ENCODE assay signal across 17 cellular contexts in genomic region chr1:193919827-193920226, GRCh38.
"Had no signal": no experiment of that assay in that cellular context is flagged by ENCODE, and none has a peak within 500 bp of the region (broad histone marks: within the 10 kb centered on the region; RNA-seq: fewer than 3 reads in every experiment).

No MANE protein-coding gene starts in this region.

- H3K9me3 ChIP-seq: gastrocnemius medialis, left lung, tibial nerve had no signal

- H3K36me3 ChIP-seq: gastrocnemius medialis, left lung, tibial nerve, WERI-Rb-1 had no signal

- H3K4me3 ChIP-seq: dorsolateral prefrontal cortex, gastrocnemius medialis, left lung, tibial nerve had no signal

- H3K4me1 ChIP-seq: gastrocnemius medialis, left lung, tibial nerve had no signal

- H3K27ac ChIP-seq: dorsolateral prefrontal cortex, epithelial cell of prostate, gastrocnemius medialis, left lung, tibial nerve, WERI-Rb-1 had no signal

- ATAC-seq: gastrocnemius medialis, left lung, T-helper 17 cell had no signal

- H3K27me3 ChIP-seq: dorsolateral prefrontal cortex, gastrocnemius medialis, left lung, tibial nerve had no signal

- DNase-seq: activated CD4-positive, alpha-beta T cell treated with anti-CD3 and anti-CD28 coated beads for 1 hour; activated CD4-positive, alpha-beta T cell treated with anti-CD3 and anti-CD28 coated beads, Interleukin-2, amount 50 U/mL, for 4 hours; activated gamma-delta T cell treated with Interleukin-2 at 50 U/mL for 16 hours; activated T-cell treated with anti-CD3 and anti-CD28 coated beads for 4 hours; aorta; dorsolateral prefrontal cortex; gastrocnemius medialis; head of caudate nucleus; left lung; occipital lobe; retina; stimulated activated CD4-positive, alpha-beta T cell treated with anti-CD3 and anti-CD28 coated beads, Interleukin-12 subunit alpha, Interleukin-12 subunit beta, amount 100 ng/mL, for 4 hours; stimulated activated CD4-positive, alpha-beta T cell treated with anti-CD3 and anti-CD28 coated beads, Interleukin-1b, Interleukin-23, amount 100 ng/mL, for 48 hours; T-helper 17 cell; WERI-Rb-1 had no signal
